ENCODE assay signal across 28 cellular contexts in genomic region chr7:47553309-47553708, GRCh38. TPM values are rescaled to one million over a fixed set of nuclear protein-coding genes. Genes with fewer than 3 reads are reported as not detected.
DNase-seq lines count a peak whose midpoint lies in the region; ATAC-seq, FAIRE-seq and TF ChIP-seq lines count a peak whose summit lies in the region.
"Had no signal": no experiment of that assay in that cellular context is flagged by ENCODE, and none has a peak within 500 bp of the region (broad histone marks: within the 10 kb centered on the region; RNA-seq: fewer than 3 reads in every experiment).

No MANE protein-coding gene starts in this region.

- H3K9me3 ChIP-seq in A549 (no peaks in the 10 kb centered on the region), OCI-LY1 (ENCODE audit: low read length) (no peaks in the 10 kb centered on the region), osteoblast (ENCODE audit: low read depth, low read length) (no peaks in the 10 kb centered on the region), SJCRH30 (replicated peaks) (no peaks in the 10 kb centered on the region)
- H3K9me3 ChIP-seq: right lobe of liver had no signal

- TF ChIP-seq CTCF in A549 (IDR thresholded peaks at IDR 0.05) (no peak), OCI-LY1 (IDR thresholded peaks at IDR 0.05; ENCODE audit: low read length) (no peak), chondrocyte (IDR thresholded peaks at IDR 0.05) (no peak), osteoblast (IDR thresholded peaks at IDR 0.05; ENCODE audit: extremely low read depth, low read depth, low read length) (no peak)

- TF ChIP-seq POLR2A in A549 (IDR thresholded peaks at IDR 0.05; ENCODE audit: low read length), result no peak

- POLR2A ChIA-PET in A549 (lab: Yijun Ruan, JAX), result no interaction called here

- peak overlapping the region in 1 of 2 experiments; percentile 70; a peak in 3 of 6 replicates for H3K27ac ChIP-seq in A549
- H3K27ac ChIP-seq in OCI-LY1 (ENCODE audit: low read depth, low read length, poor library complexity, severe bottlenecking), result peak overlapping the region; percentile 61
- peak overlapping the region; percentile 12 for H3K27ac ChIP-seq in osteoblast (ENCODE audit: low read depth, low read length)
- no peak overlapping the region for H3K27ac ChIP-seq in SJCRH30
- H3K27ac ChIP-seq: right lobe of liver, WERI-Rb-1 had no signal

- H3K4me3 ChIP-seq in A549 (no peak overlapping the region), OCI-LY1 (ENCODE audit: low read depth, low read length, poor library complexity, severe bottlenecking) (no peak overlapping the region), osteoblast (ENCODE audit: insufficient read depth, low read length) (no peak overlapping the region), SJCRH30 (no peak overlapping the region)
- H3K4me3 ChIP-seq: right lobe of liver had no signal

- no peak for TF ChIP-seq EP300 in A549 (IDR thresholded peaks at IDR 0.05)

- no peak overlapping the region for H3K9ac ChIP-seq in OCI-LY1 (ENCODE audit: low read length)

- H3K9me2 ChIP-seq in OCI-LY1 (ENCODE audit: low read depth, low read length), result no peaks in the 10 kb centered on the region

- peaks cover 90% of the 10 kb centered on the region for H3K4me1 Mint-ChIP-seq in chondrocyte (ENCODE audit: low read depth)
- H3K4me1 Mint-ChIP-seq: T-cell had no signal

- peak overlapping the region; percentile 81 for H3K27ac Mint-ChIP-seq in chondrocyte (ENCODE audit: unreplicated experiment)
- H3K27ac Mint-ChIP-seq: activated naive CD4-positive, alpha-beta T cell treated with anti-CD3 and anti-CD28 coated beads, Interleukin-2, amount 50 U/mL, for 72 hours; CD8-positive, alpha-beta T cell; naive thymus-derived CD4-positive, alpha-beta T cell; progenitor cell of endocrine pancreas; T-cell had no signal

- no peaks in the 10 kb centered on the region for H3K9me3 Mint-ChIP-seq in chondrocyte (ENCODE audit: low read depth)
- H3K9me3 Mint-ChIP-seq: activated naive CD4-positive, alpha-beta T cell treated with anti-CD3 and anti-CD28 coated beads, Interleukin-2, amount 50 U/mL, for 72 hours; CD8-positive, alpha-beta T cell; T-cell; type B pancreatic cell had no signal

- H3F3A ChIP-seq in OCI-LY1 (ENCODE audit: insufficient read depth, low read length), result no peaks in the 10 kb centered on the region

- H3K4me2 ChIP-seq in A549 (peak overlapping the region; percentile 11; the same call in 1 of the 3 replicates), OCI-LY1 (ENCODE audit: low read length) (no peak overlapping the region), osteoblast (ENCODE audit: insufficient read depth, low read length) (no peak overlapping the region)

- peaks cover 89% of the 10 kb centered on the region for H3K4me1 ChIP-seq in A549
- peaks cover 25% of the 10 kb centered on the region for H3K4me1 ChIP-seq in OCI-LY1 (ENCODE audit: insufficient read depth, low read length, severe bottlenecking)
- peaks cover 46% of the 10 kb centered on the region for H3K4me1 ChIP-seq in osteoblast (ENCODE audit: insufficient read depth, low read length)
- peaks cover 6% of the 10 kb centered on the region for H3K4me1 ChIP-seq in SJCRH30
- H3K4me1 ChIP-seq: right lobe of liver had no signal

- CTCF ChIA-PET in A549 (lab: Yijun Ruan, JAX), result interaction anchor here (0.9 kb wide), 1 partner anchor 11 kb away, joined by 3 read pairs; no protein-coding TSS in a partner anchor

- H3K36me3 ChIP-seq in OCI-LY1 (ENCODE audit: insufficient read depth, low read length) (peaks cover 68% of the 10 kb centered on the region), osteoblast (ENCODE audit: insufficient read depth, low read length) (no peaks in the 10 kb centered on the region), SJCRH30 (no peaks in the 10 kb centered on the region)
- H3K36me3 ChIP-seq: right lobe of liver, WERI-Rb-1 had no signal

- H3K79me2 ChIP-seq in OCI-LY1 (ENCODE audit: insufficient read depth, low read length) (peaks cover 20% of the 10 kb centered on the region), osteoblast (ENCODE audit: insufficient read depth, low read length) (peaks cover 38% of the 10 kb centered on the region)

- no peaks in the 10 kb centered on the region for H3K27me3 Mint-ChIP-seq in chondrocyte (ENCODE audit: low read depth)
- H3K27me3 Mint-ChIP-seq: IgD-negative memory B cell; naive thymus-derived CD4-positive, alpha-beta T cell; progenitor cell of endocrine pancreas had no signal

- WGBS in A549 (ENCODE audit: missing lambda C conversion rate), result 93% methylated on average over 2 of the region's 2 CpGs

- H4K20me1 ChIP-seq in OCI-LY1 (ENCODE audit: insufficient read depth, low read length) (no peaks in the 10 kb centered on the region), osteoblast (ENCODE audit: insufficient read depth, low read length) (peaks cover 35% of the 10 kb centered on the region)

- no peak for TF ChIP-seq RAD21 in A549 (conservative IDR thresholded peaks at IDR 0.05 in 1 of 2, IDR thresholded peaks at IDR 0.05 in 1 of 2)

- DNase-seq in A549 (ENCODE audit: low read depth in 1 of 2, low spot score in 1 of 2), result no peak
- no peak for DNase-seq in chondrocyte (ENCODE audit: low spot score)
- no peak for DNase-seq in osteoblast (ENCODE audit: insufficient read length, low spot score, missing footprints)
- DNase-seq in stimulated activated naive CD4-positive, alpha-beta T cell treated with Interleukin-2 at 50 U/mL for 16 hours (lab: John Stamatoyannopoulos, UW), result no peak
- DNase-seq in NCI-H1417 treated with DMSO at 0.1 percent for 48 hours (lab: John Stamatoyannopoulos, UW), result no peak
- DNase-seq in SJCRH30, result no peak
- DNase-seq: 8988T; activated CD4-positive, alpha-beta T cell treated with anti-CD3 and anti-CD28 coated beads for 48 hours; CD8-positive, alpha-beta T cell; effector CD8-positive, alpha-beta T cell; H7; naive thymus-derived CD4-positive, alpha-beta T cell; NCI-H146; NCI-H345; NCI-H69; right lobe of liver; stimulated activated CD4-positive, alpha-beta T cell treated with anti-CD3 and anti-CD28 coated beads, Interleukin-4, amount 100 ng/mL, for 1 hour; substantia nigra; T-cell; WERI-Rb-1 had no signal

- no peak overlapping the region for H2AFZ ChIP-seq in OCI-LY1 (ENCODE audit: low read length)
- H2AFZ ChIP-seq in osteoblast (ENCODE audit: low read length), result no peak overlapping the region

- peaks cover 25% of the 10 kb centered on the region for H3K36me3 Mint-ChIP-seq in chondrocyte (ENCODE audit: low read depth)
- H3K36me3 Mint-ChIP-seq: activated naive CD4-positive, alpha-beta T cell treated with anti-CD3 and anti-CD28 coated beads, Interleukin-2, amount 50 U/mL, for 72 hours; CD8-positive, alpha-beta T cell; naive thymus-derived CD4-positive, alpha-beta T cell; T-cell had no signal

- ATAC-seq in A549, result no peak
- ATAC-seq in GM18498 (IDR thresholded peaks at IDR 0.05; ENCODE audit: unreplicated experiment), result no peak
- ATAC-seq: activated naive CD4-positive, alpha-beta T cell treated with anti-CD3 and anti-CD28 coated beads, Interleukin-2, amount 50 U/mL, for 72 hours; CD8-positive, alpha-beta T cell; naive thymus-derived CD4-positive, alpha-beta T cell; T-cell had no signal

- FAIRE-seq in A549 (lab: Jason Lieb, UNC), result no peak
- FAIRE-seq: bronchial epithelial cell, colon had no signal

- H3K4me3 Mint-ChIP-seq in chondrocyte (ENCODE audit: unreplicated experiment), result no peak overlapping the region
- H3K4me3 Mint-ChIP-seq: CD8-positive, alpha-beta T cell; naive thymus-derived CD4-positive, alpha-beta T cell; T-cell; type B pancreatic cell had no signal

- H3K27me3 ChIP-seq in OCI-LY1 (ENCODE audit: insufficient read depth, low read length) (no peaks in the 10 kb centered on the region), osteoblast (ENCODE audit: insufficient read depth, low read length) (no peaks in the 10 kb centered on the region), SJCRH30 (no peaks in the 10 kb centered on the region)
- H3K27me3 ChIP-seq: right lobe of liver had no signal

TF ChIP-seq in A549, 52 proteins besides CTCF, POLR2A, EP300 and RAD21:
- TF ChIP-seq JUN (IDR thresholded peaks at IDR 0.05) (no peak), TP53 (CRISPR knock-in tag; IDR thresholded peaks at IDR 0.05) (no peak), CHD4 (IDR thresholded peaks at IDR 0.05; ENCODE audit: borderline replicate concordance) (no peak), HOXB5 (CRISPR knock-in tag; IDR thresholded peaks at IDR 0.05) (no peak), SREBF2 (IDR thresholded peaks at IDR 0.05) (no peak), HES2 (IDR thresholded peaks at IDR 0.05) (no peak), PHF8 (IDR thresholded peaks at IDR 0.05; ENCODE audit: borderline replicate concordance, low read depth) (no peak), ESRRA (IDR thresholded peaks at IDR 0.05; ENCODE audit: borderline replicate concordance, low read length) (no peak), CBX2 (IDR thresholded peaks at IDR 0.05; ENCODE audit: borderline replicate concordance, low read depth) (no peak), RCOR1 (IDR thresholded peaks at IDR 0.05; ENCODE audit: low read depth, low read length) (no peak), MYC (IDR thresholded peaks at IDR 0.05; ENCODE audit: borderline replicate concordance, low read length) (no peak), TFCP2L1 (CRISPR knock-in tag; IDR thresholded peaks at IDR 0.05) (no peak)

RNA-seq across cellular contexts. Expression of gene TNS3, which starts 28.6 kb away (rescaled TPM):
- 134 and 137 TPM in 2 replicates for polyA plus RNA-seq in A549 (2011; rRNA removed)
- polyA plus RNA-seq in A549 (2012; cell fraction: cytosol; rRNA removed), result 80.9 and 113 TPM in 2 replicates
- polyA plus RNA-seq in A549 (2012; cell fraction: nucleus; rRNA removed), result 217 and 283 TPM in 2 replicates
- polyA plus RNA-seq in A549 (2017; fragmentation: RNase III; extraction: RNeasy Plus Mini Kit Qiagen cat#74134 plus additional on column Dnase treatment), result 107 to 122 TPM (median 107 TPM) in 3 replicates
- polyA minus RNA-seq in A549 (2011; rRNA and poly(A)+ RNA removed), result 438 and 510 TPM in 2 replicates
- total RNA-seq in chondrocyte, result 320 to 433 TPM (median 426 TPM) in 3 replicates
- total RNA-seq in osteoblast, result 67.3 and 88.1 TPM in 2 replicates
- total RNA-seq in SJCRH30 (2014; rRNA removed; shearing (Covaris generic)), result 57.6 and 65.1 TPM in 2 replicates
- polyA plus RNA-seq: naive thymus-derived CD4-positive, alpha-beta T cell had no signal
